In genomic region chr7:157292258-157292657, GRCh38 we compare ENCODE assay signal across 19 cellular contexts.
"Had no signal": no experiment of that assay in that cellular context is flagged by ENCODE, and none has a peak within 500 bp of the region (broad histone marks: within the 10 kb centered on the region; RNA-seq: fewer than 3 reads in every experiment).

No MANE protein-coding gene starts in this region.

- H3K9me3 ChIP-seq: body of pancreas, psoas muscle, sigmoid colon, stomach had no signal

- H3K27ac Mint-ChIP-seq: activated naive CD4-positive, alpha-beta T cell treated with anti-CD3 and anti-CD28 coated beads, Interleukin-2, amount 50 U/mL, for 72 hours; naive thymus-derived CD8-positive, alpha-beta T cell; T-helper 1 cell treated with Interleukin-12 subunit alpha and Interleukin-12 subunit beta and Interleukin-4 antibody, amounts not matched to agents 30 μg/mL and 1 μg/mL, for 36 hours had no signal

- DNase-seq: activated CD4-positive, alpha-beta T cell treated with anti-CD3 and anti-CD28 coated beads, Interleukin-2, amount 50 U/mL, for 4 hours; activated CD4-positive, CD25-positive, alpha-beta regulatory T cell; activated effector memory CD4-positive, alpha-beta T cell treated with anti-CD3 and anti-CD28 coated beads, Interleukin-2, amount 50 U/mL, for 16 hours; activated T-cell treated with anti-CD3 and anti-CD28 coated beads, Interleukin-2, amount 50 U/mL, for 1 hour; amniotic stem cell; body of pancreas; effector memory CD4-positive, alpha-beta T cell; erythroblast; glutamatergic neuron; immature natural killer cell; left cardiac atrium; naive thymus-derived CD8-positive, alpha-beta T cell; psoas muscle; sigmoid colon; stimulated activated CD4-positive, alpha-beta T cell treated with anti-CD3 and anti-CD28 coated beads, Interleukin-2, amount 100 ng/mL, for 48 hours had no signal

- H3K4me3 ChIP-seq: body of pancreas, lung, psoas muscle, sigmoid colon, stomach had no signal

- H3K4me1 ChIP-seq: body of pancreas, psoas muscle, sigmoid colon had no signal

- H3K4me3 Mint-ChIP-seq: immature natural killer cell; naive thymus-derived CD8-positive, alpha-beta T cell; T-helper 1 cell treated with Interleukin-12 subunit alpha and Interleukin-12 subunit beta and Interleukin-4 antibody, amounts not matched to agents 30 μg/mL and 1 μg/mL, for 36 hours had no signal

- H3K36me3 ChIP-seq: sigmoid colon, stomach had no signal

- H3K9me3 Mint-ChIP-seq: activated naive CD4-positive, alpha-beta T cell treated with anti-CD3 and anti-CD28 coated beads, Interleukin-2, amount 50 U/mL, for 72 hours; immature natural killer cell; naive thymus-derived CD8-positive, alpha-beta T cell; T-helper 1 cell treated with Interleukin-12 subunit alpha and Interleukin-12 subunit beta and Interleukin-4 antibody, amounts not matched to agents 30 μg/mL and 1 μg/mL, for 36 hours had no signal

- ATAC-seq: activated naive CD4-positive, alpha-beta T cell treated with anti-CD3 and anti-CD28 coated beads, Interleukin-2, amount 50 U/mL, for 72 hours; body of pancreas; naive thymus-derived CD8-positive, alpha-beta T cell had no signal

- H3K27ac ChIP-seq: body of pancreas, psoas muscle, sigmoid colon, stomach had no signal

- H3K27me3 ChIP-seq: body of pancreas had no signal

- H3K4me1 Mint-ChIP-seq: immature natural killer cell had no signal
